8 cellular contexts compared by ENCODE assay signal in the genomic region with DNA sequence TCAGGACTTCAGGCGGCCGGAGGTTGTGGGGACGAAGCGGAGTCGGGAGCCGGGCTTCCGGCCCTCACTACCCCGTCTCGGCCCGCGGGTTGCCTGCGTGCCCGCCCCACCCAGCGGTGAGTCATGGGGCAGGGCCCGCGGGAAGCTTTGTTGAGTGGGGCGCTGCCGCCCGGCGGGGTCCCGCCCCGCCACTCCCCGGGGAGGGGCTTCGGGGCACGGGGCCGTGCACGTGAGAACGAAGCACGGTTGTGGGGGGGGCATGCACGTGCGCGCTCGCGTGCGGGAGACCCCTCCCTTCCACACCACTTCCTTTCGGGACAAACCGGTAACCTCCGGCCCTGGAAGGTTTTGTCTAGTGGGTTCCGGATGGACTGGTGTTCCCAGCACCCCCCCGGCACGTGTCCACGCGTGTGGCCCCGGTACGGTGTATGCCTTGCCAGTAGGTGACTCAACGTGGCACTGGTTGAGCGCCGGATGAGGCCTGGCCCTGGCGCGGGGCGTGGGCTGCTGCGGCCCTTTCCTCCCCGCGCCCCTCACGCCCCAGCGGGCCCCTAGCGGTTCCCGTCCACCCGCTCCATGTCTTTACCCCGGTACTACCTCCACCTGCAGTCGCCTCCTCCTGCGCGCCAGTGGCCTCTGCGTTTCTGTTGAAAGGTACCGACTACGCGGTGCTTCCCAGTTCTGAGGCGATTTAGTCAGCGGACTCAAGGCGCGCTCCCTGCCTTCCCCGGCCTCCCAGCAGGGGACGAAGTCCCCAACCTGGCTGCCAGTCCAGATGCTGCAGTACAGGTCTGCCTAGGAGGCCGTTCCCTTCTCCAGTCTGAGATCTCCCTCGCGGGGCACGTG. TPM values are rescaled to one million over a fixed set of nuclear protein-coding genes. Genes with fewer than 3 reads are reported as not detected.
DNase-seq lines count a peak whose midpoint lies in the region; ATAC-seq and TF ChIP-seq lines count a peak whose summit lies in the region.

No MANE protein-coding gene starts in this region.

- no peaks in the 10 kb centered on the region for H3K36me3 ChIP-seq in colonic mucosa
- H3K36me3 ChIP-seq in left lung: no peaks in the 10 kb centered on the region

- CTCF ChIA-PET in activated CD4-positive, alpha-beta T cell treated with anti-CD3 and anti-CD28 coated beads for 36 hours (lab: Charles Lee): interaction anchor here (2.5 kb wide), 1 partner anchor 11 kb away, joined by 10 read pairs; no protein-coding TSS in a partner anchor

- peak overlapping the region; percentile 70 for H3K4me3 Mint-ChIP-seq in activated CD4-positive, alpha-beta T cell treated with anti-CD3 and anti-CD28 coated beads for 36 hours

- H3K27me3 Mint-ChIP-seq in activated CD4-positive, alpha-beta T cell treated with anti-CD3 and anti-CD28 coated beads for 36 hours: peaks cover 10% of the 10 kb centered on the region

- H3K4me1 Mint-ChIP-seq in activated CD4-positive, alpha-beta T cell treated with anti-CD3 and anti-CD28 coated beads for 36 hours: peaks cover 27% of the 10 kb centered on the region

- H3K4me1 ChIP-seq in colonic mucosa (peaks cover 9% of the 10 kb centered on the region), left lung (peaks cover 28 to 50% of the 10 kb centered on the region in 2 donors)

- ATAC-seq in GM21825 (IDR thresholded peaks at IDR 0.05; ENCODE audit: unreplicated experiment) (peak; percentile 66), left lung (peak; percentile 87)
- peak; percentile 78 for ATAC-seq in activated CD4-positive, alpha-beta T cell treated with anti-CD3 and anti-CD28 coated beads for 36 hours

- H3K27ac ChIP-seq in colonic mucosa (peak overlapping the region; percentile 69), left lung (peak overlapping the region; percentile 89 to 92)

- TF ChIP-seq CTCF in colonic mucosa (IDR thresholded peaks at IDR 0.05): no peak
- no peak for TF ChIP-seq CTCF in left lung (IDR thresholded peaks at IDR 0.05)

- peak overlapping the region; percentile 39 for H3K4me3 ChIP-seq in colonic mucosa
- H3K4me3 ChIP-seq in left lung: peak overlapping the region; percentile 52 to 56

- intact Hi-C loops in activated CD4-positive, alpha-beta T cell treated with anti-CD3 and anti-CD28 coated beads for 36 hours (cut with DNase I, micrococcal nuclease): loop anchor here in 1 of 2 experiments (1.0 kb wide), 3 partner anchors 54 to 215 kb away; partner anchors contain the start of genes BMPR1A and SHLD2
- intact Hi-C loops in colonic mucosa (cut with DNase I): loop anchor here (10.0 kb wide), 1 partner anchor 123 kb away; the partner anchor contains the start of genes GLUD1 and SHLD2
- intact Hi-C loops in left lung (cut with DNase I): no loop called here

- H3K27ac Mint-ChIP-seq in activated CD4-positive, alpha-beta T cell treated with anti-CD3 and anti-CD28 coated beads for 36 hours: peak overlapping the region; percentile 80

- POLR2A ChIA-PET in activated CD4-positive, alpha-beta T cell treated with anti-CD3 and anti-CD28 coated beads for 36 hours (lab: Charles Lee): no interaction called here

- H3K9me3 ChIP-seq in colonic mucosa: no peaks in the 10 kb centered on the region
- no peaks in the 10 kb centered on the region for H3K9me3 ChIP-seq in left lung

- peak; percentile 85 for DNase-seq in GM04504 (ENCODE audit: low read depth)
- peak; percentile 87 for DNase-seq in M059J (ENCODE audit: low read depth)
- DNase-seq in activated CD4-positive, alpha-beta T cell treated with anti-CD3 and anti-CD28 coated beads for 36 hours: peak; percentile 88
- DNase-seq in colonic mucosa: peak; percentile 92
- peak; percentile 91 to 95 for DNase-seq in left lung
- peak; percentile 88 to 89 for DNase-seq in stimulated activated CD4-positive, alpha-beta T cell treated with anti-CD3 and anti-CD28 coated beads, Interleukin-4, amount 100 ng/mL, for 4 hours
- no peak for DNase-seq in NCI-H1436 treated with DMSO at 0.1 percent for 48 hours (lab: John Stamatoyannopoulos, UW)

- H3K9ac ChIP-seq in colonic mucosa (ENCODE audit: low read depth in 2 of 2, low read length in 2 of 2): peak overlapping the region; percentile 77 to 81

- H3K27me3 ChIP-seq in colonic mucosa (no peaks in the 10 kb centered on the region), left lung (peaks cover 0 to 49% of the 10 kb centered on the region in 2 donors)

- no peaks in the 10 kb centered on the region for H3K9me3 Mint-ChIP-seq in activated CD4-positive, alpha-beta T cell treated with anti-CD3 and anti-CD28 coated beads for 36 hours (ENCODE audit: low read depth)

- no peaks in the 10 kb centered on the region for H3K36me3 Mint-ChIP-seq in activated CD4-positive, alpha-beta T cell treated with anti-CD3 and anti-CD28 coated beads for 36 hours (ENCODE audit: low read depth)

RNA-seq across cellular contexts. Expression of gene ADIRF, which starts 3.1 kb away (rescaled TPM):
- total RNA-seq in M059J (2014; rRNA removed; shearing (Covaris generic)): 4.2 and 4.7 TPM in 2 replicates
- total RNA-seq in activated CD4-positive, alpha-beta T cell treated with anti-CD3 and anti-CD28 coated beads for 36 hours: not detected
- total RNA-seq in colonic mucosa: 10 to 100 TPM; 41.5 to 91.2 TPM
- total RNA-seq in left lung: 10 to 100 TPM; 47.9 to 94.1 TPM

RNA-seq across cellular contexts. Expression of gene SNCG, which starts 13.0 kb away (rescaled TPM):
- 3.2 and 5.5 TPM in 2 replicates for total RNA-seq in M059J (2014; rRNA removed; shearing (Covaris generic))
- total RNA-seq in activated CD4-positive, alpha-beta T cell treated with anti-CD3 and anti-CD28 coated beads for 36 hours: not detected
- total RNA-seq in colonic mucosa (1 to 10 TPM; 2.6 to 6.6 TPM), left lung (10 to 100 TPM in 1 of 2 donors, 1 to 10 TPM in 1; 4.3 to 15.0 TPM)

RNA-seq across cellular contexts. Expression of gene MMRN2, which starts 14.0 kb away (rescaled TPM):
- 0.84 TPM in 1 of 2 replicates, not detected in the other for total RNA-seq in M059J (2014; rRNA removed; shearing (Covaris generic))
- not detected for total RNA-seq in activated CD4-positive, alpha-beta T cell treated with anti-CD3 and anti-CD28 coated beads for 36 hours
- total RNA-seq in colonic mucosa (1 to 10 TPM; 3.4 to 7.4 TPM), left lung (10 to 100 TPM; 20.6 to 41.8 TPM)

RNA-seq across cellular contexts. Expression of gene FAM25A, which starts 48.7 kb away (rescaled TPM):
- total RNA-seq in M059J (2014; rRNA removed; shearing (Covaris generic)): not detected in 2 replicates
- not detected for total RNA-seq in activated CD4-positive, alpha-beta T cell treated with anti-CD3 and anti-CD28 coated beads for 36 hours
- total RNA-seq in colonic mucosa (not detected), left lung (not detected)
